9 cellular contexts compared by ENCODE assay signal in the genomic region with DNA sequence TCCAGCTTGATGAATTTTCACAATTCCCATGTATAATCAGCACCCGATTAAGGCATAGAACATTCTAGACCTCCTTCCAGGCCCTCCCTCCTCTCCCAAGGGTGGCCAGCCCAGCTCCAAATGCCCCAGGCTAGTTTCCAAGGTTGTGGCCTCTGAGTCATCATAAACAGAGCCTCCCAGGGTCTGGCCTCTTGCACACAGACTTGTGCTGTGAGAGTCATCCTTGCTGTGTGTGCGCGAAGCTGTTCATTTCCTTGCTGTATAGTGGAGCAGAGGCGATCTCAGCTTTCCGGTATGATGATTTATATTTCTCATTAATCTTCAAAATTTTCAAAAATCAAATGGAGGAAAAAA. TPM values are rescaled to one million over a fixed set of nuclear protein-coding genes. Genes with fewer than 3 reads are reported as not detected.
DNase-seq lines count a peak whose midpoint lies in the region; ATAC-seq and TF ChIP-seq lines count a peak whose summit lies in the region.
"Had no signal": no experiment of that assay in that cellular context is flagged by ENCODE, and none has a peak within 500 bp of the region (broad histone marks: within the 10 kb centered on the region; RNA-seq: fewer than 3 reads in every experiment).

No MANE protein-coding gene starts in this region.

- no peaks in the 10 kb centered on the region for H3K9me3 Mint-ChIP-seq in activated T-helper 1 cell treated with anti-CD3 and anti-CD28 coated beads, Interleukin-12 subunit alpha, Interleukin-12 subunit beta, Interleukin-2, Interleukin-4 antibody, amounts not matched to agents 30 ng/mL and 10 ng/mL and 1 ng/mL, durations not matched to agents 14 hours and 24 hours and 36 hours
- H3K9me3 Mint-ChIP-seq: activated naive CD4-positive, alpha-beta T cell treated with anti-CD3 and anti-CD28 coated beads, Interleukin-2, amount 10 ng/mL, durations not matched to agents 7 days and 5 days had no signal

- no peaks in the 10 kb centered on the region for H4K20me1 ChIP-seq in PC-9 (ENCODE audit: insufficient read depth)

- H3K4me3 ChIP-seq in PC-9, result 0 out of 2 replicates have a peak overlapping the region, but pooled peaks have one; percentile 23

- peaks cover 14% of the 10 kb centered on the region for H3K27me3 ChIP-seq in PC-9 (ENCODE audit: insufficient read depth, low read depth)

- DNase-seq in AG08395 (ENCODE audit: low spot score) (peak; percentile 98), PC-9 (peak; percentile 75 to 79), myocyte (ENCODE audit: low read depth) (peak; percentile 96), GM19240 (ENCODE audit: insufficient read length, low spot score) (no peak), hippocampal formation (lab: John Stamatoyannopoulos, UW) (no peak)
- DNase-seq in activated T-helper 1 cell treated with anti-CD3 and anti-CD28 coated beads, Interleukin-12 subunit alpha, Interleukin-12 subunit beta, Interleukin-2, Interleukin-4 antibody, amounts not matched to agents 30 ng/mL and 10 ng/mL and 1 ng/mL, durations not matched to agents 14 hours and 24 hours and 36 hours (ENCODE audit: low spot score), result no peak
- DNase-seq: activated naive CD4-positive, alpha-beta T cell treated with anti-CD3 and anti-CD28 coated beads, Interleukin-2, amount 10 ng/mL, durations not matched to agents 7 days and 5 days had no signal

- CTCF ChIA-PET in PC-9 (lab: Charles Lee), result interaction anchor here (0.6 to 1.2 kb wide), 6 partner anchors 10 to 195 kb away, joined by 3 to 6 read pairs (median 4); no protein-coding TSS in a partner anchor

- H3K27ac ChIP-seq in PC-9, result no peak overlapping the region

- POLR2A ChIA-PET in PC-9 (lab: Charles Lee; ENCODE audit: unreplicated experiment), result no interaction called here

- peaks cover 17% of the 10 kb centered on the region for H3K4me1 ChIP-seq in PC-9 (replicated peaks; ENCODE audit: insufficient read depth)

- H3F3A ChIP-seq in PC-9 (ENCODE audit: insufficient read depth, low read depth), result no peaks in the 10 kb centered on the region

- H3K27me3 Mint-ChIP-seq in activated T-helper 1 cell treated with anti-CD3 and anti-CD28 coated beads, Interleukin-12 subunit alpha, Interleukin-12 subunit beta, Interleukin-2, Interleukin-4 antibody, amounts not matched to agents 30 ng/mL and 10 ng/mL and 1 ng/mL, durations not matched to agents 14 hours and 24 hours and 36 hours (ENCODE audit: insufficient read depth), result peaks cover 9% of the 10 kb centered on the region

- ATAC-seq in esophagus mucosa, result peak; percentile 73
- no peak for ATAC-seq in GM19452 (IDR thresholded peaks at IDR 0.05; ENCODE audit: unreplicated experiment)

- H3K79me2 ChIP-seq in PC-9 (ENCODE audit: low read depth), result no peaks in the 10 kb centered on the region

- no peaks in the 10 kb centered on the region for H3K36me3 Mint-ChIP-seq in activated T-helper 1 cell treated with anti-CD3 and anti-CD28 coated beads, Interleukin-12 subunit alpha, Interleukin-12 subunit beta, Interleukin-2, Interleukin-4 antibody, amounts not matched to agents 30 ng/mL and 10 ng/mL and 1 ng/mL, durations not matched to agents 14 hours and 24 hours and 36 hours (ENCODE audit: low read depth)
- H3K36me3 Mint-ChIP-seq: activated naive CD4-positive, alpha-beta T cell treated with anti-CD3 and anti-CD28 coated beads, Interleukin-2, amount 10 ng/mL, durations not matched to agents 7 days and 5 days had no signal

- H3K9me2 ChIP-seq in PC-9 (ENCODE audit: insufficient read depth), result no peaks in the 10 kb centered on the region

- intact Hi-C loops in PC-9 (cut with micrococcal nuclease; ENCODE audit: unreplicated experiment), result no loop called here
- intact Hi-C loops in activated T-helper 1 cell treated with anti-CD3 and anti-CD28 coated beads, Interleukin-12 subunit alpha, Interleukin-12 subunit beta, Interleukin-2, Interleukin-4 antibody, amounts not matched to agents 30 ng/mL and 10 ng/mL and 1 ng/mL, durations not matched to agents 14 hours and 24 hours and 36 hours (cut with micrococcal nuclease), result no loop called here

- BruUV-seq in PC-9 (replicated peaks; lab: Mats Ljungman, UMichigan), result no TSS peak

- 0 out of 2 replicates have a peak, but pooled peaks cover 5% of the 10 kb centered on the region for H3K9me3 ChIP-seq in PC-9 (ENCODE audit: insufficient read depth, low read depth)

- no peaks in the 10 kb centered on the region for H3K36me3 ChIP-seq in PC-9 (ENCODE audit: low read depth)

- H3K27ac Mint-ChIP-seq in activated T-helper 1 cell treated with anti-CD3 and anti-CD28 coated beads, Interleukin-12 subunit alpha, Interleukin-12 subunit beta, Interleukin-2, Interleukin-4 antibody, amounts not matched to agents 30 ng/mL and 10 ng/mL and 1 ng/mL, durations not matched to agents 14 hours and 24 hours and 36 hours, result no peak overlapping the region
- H3K27ac Mint-ChIP-seq: activated naive CD4-positive, alpha-beta T cell treated with anti-CD3 and anti-CD28 coated beads, Interleukin-2, amount 10 ng/mL, durations not matched to agents 7 days and 5 days had no signal

- TF ChIP-seq CTCF in PC-9 (conservative IDR thresholded peaks at IDR 0.05), result no peak

- no peaks in the 10 kb centered on the region for H3K4me1 Mint-ChIP-seq in activated T-helper 1 cell treated with anti-CD3 and anti-CD28 coated beads, Interleukin-12 subunit alpha, Interleukin-12 subunit beta, Interleukin-2, Interleukin-4 antibody, amounts not matched to agents 30 ng/mL and 10 ng/mL and 1 ng/mL, durations not matched to agents 14 hours and 24 hours and 36 hours (ENCODE audit: low read depth)
- H3K4me1 Mint-ChIP-seq: activated naive CD4-positive, alpha-beta T cell treated with anti-CD3 and anti-CD28 coated beads, Interleukin-2, amount 10 ng/mL, durations not matched to agents 7 days and 5 days had no signal

- H2AFZ ChIP-seq in PC-9, result no peak overlapping the region

- H3K4me3 Mint-ChIP-seq in activated T-helper 1 cell treated with anti-CD3 and anti-CD28 coated beads, Interleukin-12 subunit alpha, Interleukin-12 subunit beta, Interleukin-2, Interleukin-4 antibody, amounts not matched to agents 30 ng/mL and 10 ng/mL and 1 ng/mL, durations not matched to agents 14 hours and 24 hours and 36 hours, result no peak overlapping the region
- H3K4me3 Mint-ChIP-seq: activated naive CD4-positive, alpha-beta T cell treated with anti-CD3 and anti-CD28 coated beads, Interleukin-2, amount 10 ng/mL, durations not matched to agents 7 days and 5 days had no signal

- peak overlapping the region; percentile 54; the same call in 1 of the 2 replicates for H3K4me2 ChIP-seq in PC-9

RNA-seq across cellular contexts. Expression of a gene that starts 20.5 kb away (rescaled TPM):
- total RNA-seq in PC-9 (2021) (not detected in 2 replicates), esophagus mucosa (0.16 TPM), myocyte (not detected in 2 replicates)
- 0.09 TPM for polyA plus RNA-seq in myocyte (2012)
- 0.15 TPM in 1 of 2 replicates, not detected in the other for total RNA-seq in activated T-helper 1 cell treated with anti-CD3 and anti-CD28 coated beads, Interleukin-12 subunit alpha, Interleukin-12 subunit beta, Interleukin-2, Interleukin-4 antibody, amounts not matched to agents 30 ng/mL and 10 ng/mL and 1 ng/mL, durations not matched to agents 14 hours and 24 hours and 36 hours

Comparison
In these comparisons a context has a peak if more than half of its experiments do, and no peak if none do; other contexts are left out.
1. DNase-seq: peak in AG08395 (single experiment), PC-9 (2 of 2) and myocyte (single experiment); none in GM19240 (single experiment), hippocampal formation (0 of 2) and activated T-helper 1 cell treated with anti-CD3 and anti-CD28 coated beads, Interleukin-12 subunit alpha, Interleukin-12 subunit beta, Interleukin-2, Interleukin-4 antibody, amounts not matched to agents 30 ng/mL and 10 ng/mL and 1 ng/mL, durations not matched to agents 14 hours and 24 hours and 36 hours (single experiment).